ENCODE assay signal across 17 cellular contexts in the genomic region with DNA sequence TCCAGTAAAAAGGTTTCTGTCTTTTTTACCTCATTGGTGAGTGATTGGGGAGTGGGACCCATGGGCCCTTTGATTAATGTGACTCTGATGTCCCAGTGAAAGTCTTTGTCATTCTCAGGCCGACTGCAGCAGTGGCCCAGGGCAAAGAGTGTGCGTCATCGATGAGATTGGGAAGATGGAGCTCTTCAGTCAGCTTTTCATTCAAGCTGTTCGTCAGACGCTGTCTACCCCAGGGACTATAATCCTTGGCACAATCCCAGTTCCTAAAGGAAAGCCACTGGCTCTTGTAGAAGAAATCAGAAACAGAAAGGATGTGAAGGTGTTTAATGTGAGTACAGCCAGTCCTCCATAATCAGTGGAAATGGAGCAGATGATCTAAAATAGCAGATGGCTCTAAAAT. TPM values are rescaled to one million over a fixed set of nuclear protein-coding genes. Genes with fewer than 3 reads are reported as not detected.
A peak's percentile ranks its signal among the peaks of the same experiment; 100 is the strongest.
DNase-seq lines count a peak whose midpoint lies in the region; ATAC-seq and TF ChIP-seq lines count a peak whose summit lies in the region.
"Had no signal": no experiment of that assay in that cellular context is flagged by ENCODE, and none has a peak within 500 bp of the region (broad histone marks: within the 10 kb centered on the region; RNA-seq: fewer than 3 reads in every experiment).

No MANE protein-coding gene starts in this region.

- peaks cover 17% of the 10 kb centered on the region for H3K4me1 ChIP-seq in BE2C
- H3K4me1 ChIP-seq: Caco-2 had no signal

- in situ Hi-C loops in GM13977 (cut with MboI; ENCODE audit: low pct_unique_long_range_greater_than_20kb, low sequenced_read_pairs, unreplicated experiment): no loop called here

- ATAC-seq in HG03045 (IDR thresholded peaks at IDR 0.05; ENCODE audit: unreplicated experiment) (no peak), GM21367 (IDR thresholded peaks at IDR 0.05; ENCODE audit: unreplicated experiment) (no peak)

- H3K27me3 ChIP-seq in BE2C: no peaks in the 10 kb centered on the region
- H3K27me3 ChIP-seq in WERI-Rb-1 (ENCODE audit: insufficient read depth, low read depth, severe bottlenecking): no peaks in the 10 kb centered on the region
- H3K27me3 ChIP-seq: BLaER1 had no signal

- H3K4me3 ChIP-seq in BE2C (ENCODE audit: low read depth, low read length) (no peak overlapping the region; the same call in 1 of the 2 replicates), WERI-Rb-1 (ENCODE audit: low read depth, low read length) (no peak overlapping the region)
- H3K4me3 ChIP-seq: BLaER1 had no signal

- peaks cover 37% of the 10 kb centered on the region for H3K9me3 Mint-ChIP-seq in nephron progenitor cell

- peaks cover 77% of the 10 kb centered on the region for H3K36me3 Mint-ChIP-seq in nephron progenitor cell (ENCODE audit: low read depth)

- no peaks in the 10 kb centered on the region for H3K27me3 Mint-ChIP-seq in nephron progenitor cell (ENCODE audit: low read depth, poor library complexity)
- H3K27me3 Mint-ChIP-seq: CD4-positive, alpha-beta memory T cell; IgD-negative memory B cell had no signal

- H3K36me3 ChIP-seq in BE2C (peaks cover 34% of the 10 kb centered on the region), WERI-Rb-1 (peaks cover 64% of the 10 kb centered on the region)

- DNase-seq in BE2C (peak; percentile 55), D341Med (ENCODE audit: low spot score) (peak; percentile 81), WERI-Rb-1 (no peak), nephron progenitor cell (no peak), GM13977 (ENCODE audit: low spot score) (no peak)
- DNase-seq: Caco-2; CD4-positive, alpha-beta memory T cell; DMS153; NCI-H1694; NCI-H2081; NCI-H446; NCI-H526; OCI-M1 had no signal

- TF ChIP-seq CTCF in BE2C (IDR thresholded peaks at IDR 0.05; ENCODE audit: low read depth, low read length) (no peak), WERI-Rb-1 (IDR thresholded peaks at IDR 0.05; ENCODE audit: low read depth, low read length) (no peak), nephron progenitor cell (IDR thresholded peaks at IDR 0.05) (no peak), GM13977 (IDR thresholded peaks at IDR 0.05; ENCODE audit: extremely low read depth, insufficient read depth, missing control alignments) (no peak)

- no peak overlapping the region for H3K4me3 Mint-ChIP-seq in nephron progenitor cell
- H3K4me3 Mint-ChIP-seq: CD4-positive, alpha-beta memory T cell; IgD-negative memory B cell had no signal

- H3K9me3 ChIP-seq in BE2C (no peaks in the 10 kb centered on the region), WERI-Rb-1 (ENCODE audit: severe bottlenecking) (peaks cover 9% of the 10 kb centered on the region)
- H3K9me3 ChIP-seq: Caco-2 had no signal

- peaks cover 15% of the 10 kb centered on the region for H3K4me1 Mint-ChIP-seq in nephron progenitor cell

- peak overlapping the region; percentile 96 for H3K27ac ChIP-seq in WERI-Rb-1

- peak overlapping the region; percentile 81 for H3K27ac Mint-ChIP-seq in nephron progenitor cell
- H3K27ac Mint-ChIP-seq: IgD-negative memory B cell had no signal

RNA-seq across cellular contexts. Expression of gene NTPCR, which starts 19.4 kb away (rescaled TPM):
- polyA plus RNA-seq in BE2C (2012; ENCODE audit: insufficient read depth, insufficient read length, low read depth): 129 TPM

Comparison
In these comparisons a context has a peak if more than half of its experiments do, and no peak if none do; other contexts are left out.
1. DNase-seq: peak in BE2C (single experiment) and D341Med (single experiment); none in WERI-Rb-1 (single experiment), nephron progenitor cell (single experiment) and GM13977 (single experiment).